In the genomic region with DNA sequence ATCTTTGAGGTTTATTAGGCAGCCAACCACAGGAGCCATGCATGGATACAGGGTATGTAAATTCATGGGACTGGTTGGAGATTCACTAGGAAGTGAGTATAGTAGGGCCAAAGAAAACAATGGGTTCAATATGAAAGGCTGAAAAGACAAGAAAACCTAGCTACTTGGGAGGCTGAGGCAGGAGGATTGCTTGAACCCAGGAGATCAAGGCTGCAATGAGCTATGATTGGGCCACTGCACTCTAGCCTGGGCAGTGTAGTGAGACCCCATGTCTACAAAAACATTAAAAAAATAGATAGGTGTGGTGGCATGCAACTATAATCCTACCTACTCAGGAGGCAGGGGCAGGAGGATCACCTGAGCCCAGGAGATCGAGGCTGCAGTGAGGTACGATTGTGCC, we compare ENCODE assay signal across 24 cellular contexts. TPM values are rescaled to one million over a fixed set of nuclear protein-coding genes. Genes with fewer than 3 reads are reported as not detected.
A peak's percentile ranks its signal among the peaks of the same experiment; 100 is the strongest.
DNase-seq lines count a peak whose midpoint lies in the region; ATAC-seq, FAIRE-seq and TF ChIP-seq lines count a peak whose summit lies in the region.
"Had no signal": no experiment of that assay in that cellular context is flagged by ENCODE, and none has a peak within 500 bp of the region (broad histone marks: within the 10 kb centered on the region; RNA-seq: fewer than 3 reads in every experiment).

No MANE protein-coding gene starts in this region.

- 39% methylated on average over 2 of the region's 2 CpGs for WGBS in K562 (ENCODE audit: insufficient coverage, low coverage, missing lambda C conversion rate)

- no peak for TF ChIP-seq CTCF in HEK293 (tag by site-specific recombination; IDR thresholded peaks at IDR 0.05)
- no peak for TF ChIP-seq CTCF in K562 (IDR thresholded peaks at IDR 0.05 in 2 of 3, conservative IDR thresholded peaks at IDR 0.05 in 1 of 3; ENCODE audit: insufficient read depth in 2 of 3, low read depth in 1 of 3, low read length in 3 of 3)

- POLR2A ChIA-PET in HEK293 (lab: Yijun Ruan, JAX) = interaction anchor here (1.0 to 3.7 kb wide), 2 partner anchors 11 to 14 kb away, joined by 3 to 33 read pairs; a partner anchor contains a TSS
- POLR2A ChIA-PET in K562 (lab: Yijun Ruan, JAX) = interaction anchor here (6.8 kb wide), 1 partner anchor 12 kb away, joined by 89 read pairs; a partner anchor contains a TSS

- no TSS peak for BruUV-seq in K562 (replicated peaks; lab: Mats Ljungman, UMichigan)

- DNase-seq in K562 (ENCODE audit: extremely low read depth in 1 of 4, low spot score in 3 of 4) (no peak), SK-N-DZ (ENCODE audit: low spot score) (no peak)
- DNase-seq: 8988T; ACHN; BE2C; C1 segment of cervical spinal cord; CD4-positive, alpha-beta memory T cell; CD4-positive, CD25-positive, alpha-beta regulatory T cell; CD8-positive, alpha-beta memory T cell; COR-L47; DMS 273 treated with DMSO at 0.1 percent for 48 hours; DMS153; DMS53; DMS79; DND-41; EL; GDM1 had no signal

- no peak overlapping the region for H3K27ac ChIP-seq in HEK293 (ENCODE audit: extremely low read depth, low read depth, low read length)
- no peak overlapping the region for H3K27ac ChIP-seq in K562 (ENCODE audit: extremely low read depth, low read depth, low read length)
- H3K27ac ChIP-seq: BLaER1 had no signal

- H3K4me2 ChIP-seq in K562 (ENCODE audit: insufficient read depth, low read length) = no peak overlapping the region
- H3K4me2 ChIP-seq: BLaER1 had no signal

- no peak for TF ChIP-seq RAD21 in K562 (CRISPR knock-in tag; conservative IDR thresholded peaks at IDR 0.05 in 1 of 2, IDR thresholded peaks at IDR 0.05 in 1 of 2)

- H3K4me1 ChIP-seq in HEK293 (ENCODE audit: control insufficient read depth, insufficient read depth, low read length) (peaks cover 3% of the 10 kb centered on the region; the same call in 1 of the 2 replicates), K562 (replicated peaks in 1 of 2; ENCODE audit: control insufficient read depth in 2 of 2, insufficient read depth in 2 of 2, low read length in 2 of 2) (peaks cover 0 to 4% of the 10 kb centered on the region in 2 experiments; a peak in 2 of 5 replicates)

- no peak overlapping the region for H3K9ac ChIP-seq in K562 (ENCODE audit: insufficient read depth in 1 of 2, low read depth in 2 of 2, low read length in 2 of 2)
- H3K9ac ChIP-seq: BLaER1 had no signal

- H3K9me1 ChIP-seq in K562 (ENCODE audit: control insufficient read depth, insufficient read depth, low read length) = no peaks in the 10 kb centered on the region

- H3K79me2 ChIP-seq in K562 (ENCODE audit: control insufficient read depth, insufficient read depth, low read length) = no peaks in the 10 kb centered on the region

- H2AFZ ChIP-seq in K562 (ENCODE audit: low read depth, low read length) = 0 out of 2 replicates have a peak overlapping the region, but pooled peaks have one; percentile 33

- no peak for ATAC-seq in K562
- no peak for ATAC-seq in HG02623 (IDR thresholded peaks at IDR 0.05; ENCODE audit: unreplicated experiment)
- ATAC-seq: GM12878 had no signal

- in situ Hi-C loops in K562 (cut with MboI) = no loop called here

- no peaks in the 10 kb centered on the region for H3K36me3 ChIP-seq in HEK293 (ENCODE audit: control insufficient read depth in 2 of 2, insufficient read depth in 1 of 2, low read length in 2 of 2)
- H3K36me3 ChIP-seq in K562 (ENCODE audit: control insufficient read depth, insufficient read depth, low read length) = no peaks in the 10 kb centered on the region
- H3K36me3 ChIP-seq: BE2C, BLaER1 had no signal

- TF ChIP-seq EP300 in K562 (IDR thresholded peaks at IDR 0.05; ENCODE audit: low read length) = no peak

- H3K9me3 ChIP-seq in HEK293 (ENCODE audit: control insufficient read depth, insufficient read depth, low read depth, low read length) (no peaks in the 10 kb centered on the region), K562 (replicated peaks; ENCODE audit: control insufficient read depth, insufficient read depth, low read depth, low read length) (no peaks in the 10 kb centered on the region)
- H3K9me3 ChIP-seq: BE2C, BLaER1 had no signal

- no peaks in the 10 kb centered on the region for H3K27me3 ChIP-seq in K562 (ENCODE audit: control insufficient read depth in 2 of 2, insufficient read depth in 2 of 2, low read length in 2 of 2)
- H3K27me3 ChIP-seq: BE2C, BLaER1 had no signal

- no peak for TF ChIP-seq POLR2A in K562 (conservative IDR thresholded peaks at IDR 0.05)

- intact Hi-C loops in K562 (cut with micrococcal nuclease) = no loop called here

- FAIRE-seq in K562 (lab: Jason Lieb, UNC) = no peak
- FAIRE-seq: A204.1, GM12878, GM12892, GM18507 had no signal

- H4K20me1 ChIP-seq in K562 (replicated peaks; ENCODE audit: control insufficient read depth, insufficient read depth, low read length) = no peaks in the 10 kb centered on the region
- H4K20me1 ChIP-seq: BLaER1 had no signal

- H3K4me3 ChIP-seq in HEK293 (ENCODE audit: low read depth, low read length) = no peak overlapping the region
- H3K4me3 ChIP-seq in K562 = no peak overlapping the region
- H3K4me3 ChIP-seq: BLaER1, GM12878 had no signal

- CTCF ChIA-PET in HEK293 (lab: Yijun Ruan, JAX) = interaction anchor here (0.7 to 1.0 kb wide), 3 partner anchors 42 to 190 kb away, joined by 3 to 4 read pairs (median 3); no protein-coding TSS in a partner anchor
- CTCF ChIA-PET in K562 (lab: Yijun Ruan, JAX; ENCODE audit: low intra/inter-chr PET ratio) = no interaction called here

RNA-seq across cellular contexts. Expression of a gene that starts 10.3 kb away (rescaled TPM):
- 143 and 394 TPM in 2 replicates for total RNA-seq in K562 (2011; cell fraction: chromatin; rRNA removed; ENCODE audit: low replicate concordance)
- total RNA-seq in K562 (2011; cell fraction: nucleolus; rRNA removed) = 510 and 601 TPM in 2 replicates
- total RNA-seq in K562 (2011; cell fraction: nucleoplasm; rRNA removed) = 377 and 409 TPM in 2 replicates
- 257 and 266 TPM in 2 replicates for total RNA-seq in K562 (2014; rRNA removed)
- total RNA-seq in K562 (2014; rRNA removed; fragmentation: Illumina TruSeq; extraction: Trizol) = 77.5 and 94.9 TPM in 2 replicates
- total RNA-seq in K562 (2015; rRNA removed; fragmentation: Illumina TruSeq; extraction: Trizol) = 113 and 122 TPM in 2 replicates
- total RNA-seq in K562 (2021) = 398 and 417 TPM in 2 replicates
- polyA plus RNA-seq in K562 (2011; rRNA removed) = 134 and 227 TPM in 2 replicates
- 233 and 332 TPM in 2 replicates for polyA plus RNA-seq in K562 (2011; cell fraction: cytosol; rRNA removed)
- 141 and 179 TPM in 2 replicates for polyA plus RNA-seq in K562 (2011; cell fraction: nucleus; rRNA removed)
- polyA plus RNA-seq in K562 (2012) = 221 and 421 TPM in 2 replicates
- polyA plus RNA-seq in K562 (2014; fragmentation: Illumina TruSeq; extraction: Trizol) = 250 and 336 TPM in 2 replicates
- polyA plus RNA-seq in K562 (2014; fragmentation: Nextera tagmentation; extraction: Ambion mirVana) = 10 to 100 TPM; 31.2 to 42.0 TPM
- polyA plus RNA-seq in K562 (2014; rRNA removed) = 169 and 256 TPM in 2 replicates
- 150 and 164 TPM in 2 replicates for polyA minus RNA-seq in K562 (2011; rRNA and poly(A)+ RNA removed)
- polyA minus RNA-seq in K562 (2011; cell fraction: cytosol; rRNA and poly(A)+ RNA removed) = 145 and 162 TPM in 2 replicates
- 58.6 and 64.8 TPM in 2 replicates for polyA minus RNA-seq in K562 (2011; cell fraction: nucleus; rRNA and poly(A)+ RNA removed)
- 66.6 and 78.1 TPM in 2 replicates for polyA plus RNA-seq in SK-N-DZ (2014; cell fraction: cytosol; rRNA removed)
- 30.3 and 33.5 TPM in 2 replicates for polyA plus RNA-seq in SK-N-DZ (2014; cell fraction: nucleus; rRNA removed)

RNA-seq across cellular contexts. Expression of a gene that starts 51.9 kb away (rescaled TPM):
- 19.6 and 27.0 TPM in 2 replicates for total RNA-seq in K562 (2011; cell fraction: chromatin; rRNA removed; ENCODE audit: low replicate concordance)
- total RNA-seq in K562 (2011; cell fraction: nucleolus; rRNA removed) = 40.3 and 42.5 TPM in 2 replicates
- total RNA-seq in K562 (2011; cell fraction: nucleoplasm; rRNA removed) = 31.1 and 45.0 TPM in 2 replicates
- 294 and 338 TPM in 2 replicates for total RNA-seq in K562 (2014; rRNA removed)
- 95.3 and 97.5 TPM in 2 replicates for total RNA-seq in K562 (2014; rRNA removed; fragmentation: Illumina TruSeq; extraction: Trizol)
- 131 and 143 TPM in 2 replicates for total RNA-seq in K562 (2015; rRNA removed; fragmentation: Illumina TruSeq; extraction: Trizol)
- 254 and 263 TPM in 2 replicates for total RNA-seq in K562 (2021)
- 136 and 171 TPM in 2 replicates for polyA plus RNA-seq in K562 (2011; rRNA removed)
- 201 and 310 TPM in 2 replicates for polyA plus RNA-seq in K562 (2011; cell fraction: cytosol; rRNA removed)
- polyA plus RNA-seq in K562 (2011; cell fraction: nucleus; rRNA removed) = 91.4 and 98.6 TPM in 2 replicates
- polyA plus RNA-seq in K562 (2012) = 190 and 267 TPM in 2 replicates
- polyA plus RNA-seq in K562 (2014; fragmentation: Illumina TruSeq; extraction: Trizol) = 118 and 172 TPM in 2 replicates
- polyA plus RNA-seq in K562 (2014; fragmentation: Nextera tagmentation; extraction: Ambion mirVana) = 10 to 100 TPM; 32.4 to 72.0 TPM
- 196 and 212 TPM in 2 replicates for polyA plus RNA-seq in K562 (2014; rRNA removed)
- polyA minus RNA-seq in K562 (2011; rRNA and poly(A)+ RNA removed) = 57.4 and 64.7 TPM in 2 replicates
- polyA minus RNA-seq in K562 (2011; cell fraction: cytosol; rRNA and poly(A)+ RNA removed) = 73.8 and 86.9 TPM in 2 replicates
- 14.7 and 22.1 TPM in 2 replicates for polyA minus RNA-seq in K562 (2011; cell fraction: nucleus; rRNA and poly(A)+ RNA removed)
- 56.7 and 71.7 TPM in 2 replicates for polyA plus RNA-seq in SK-N-DZ (2014; cell fraction: cytosol; rRNA removed)
- 38.9 and 43.7 TPM in 2 replicates for polyA plus RNA-seq in SK-N-DZ (2014; cell fraction: nucleus; rRNA removed)

RNA-seq across cellular contexts. Expression of a gene that starts 52.5 kb away (rescaled TPM):
- 149 and 335 TPM in 2 replicates for total RNA-seq in K562 (2011; cell fraction: chromatin; rRNA removed; ENCODE audit: low replicate concordance)
- total RNA-seq in K562 (2011; cell fraction: nucleolus; rRNA removed) = 167 and 175 TPM in 2 replicates
- 137 and 163 TPM in 2 replicates for total RNA-seq in K562 (2011; cell fraction: nucleoplasm; rRNA removed)
- total RNA-seq in K562 (2014; rRNA removed) (66.9 and 71.0 TPM in 2 replicates), K562 (2014; rRNA removed; fragmentation: Illumina TruSeq; extraction: Trizol) (18.0 and 21.6 TPM in 2 replicates), K562 (2015; rRNA removed; fragmentation: Illumina TruSeq; extraction: Trizol) (36.9 and 39.2 TPM in 2 replicates), K562 (2021) (79.2 and 82.7 TPM in 2 replicates)
- polyA plus RNA-seq in K562 (2011; rRNA removed) (42.8 and 60.4 TPM in 2 replicates), K562 (2014; fragmentation: Illumina TruSeq; extraction: Trizol) (34.8 and 63.9 TPM in 2 replicates), K562 (2014; fragmentation: Nextera tagmentation; extraction: Ambion mirVana) (1 to 10 TPM in 1 of 2 experiments, under 1 TPM in 1; 0.62 to 1.7 TPM), K562 (2014; rRNA removed) (81.4 and 83.7 TPM in 2 replicates)
- 74.0 and 145 TPM in 2 replicates for polyA plus RNA-seq in K562 (2011; cell fraction: cytosol; rRNA removed)
- polyA plus RNA-seq in K562 (2011; cell fraction: nucleus; rRNA removed) = 204 and 318 TPM in 2 replicates
- 52.1 and 70.7 TPM in 2 replicates for polyA plus RNA-seq in K562 (2012)
- 37.1 and 38.4 TPM in 2 replicates for polyA minus RNA-seq in K562 (2011; rRNA and poly(A)+ RNA removed)
- 49.1 and 68.4 TPM in 2 replicates for polyA minus RNA-seq in K562 (2011; cell fraction: cytosol; rRNA and poly(A)+ RNA removed)
- polyA minus RNA-seq in K562 (2011; cell fraction: nucleus; rRNA and poly(A)+ RNA removed) = 61.9 and 64.6 TPM in 2 replicates
- polyA plus RNA-seq in SK-N-DZ (2014; cell fraction: cytosol; rRNA removed) = 85.9 and 92.5 TPM in 2 replicates
- polyA plus RNA-seq in SK-N-DZ (2014; cell fraction: nucleus; rRNA removed) = 108 and 111 TPM in 2 replicates

RNA-seq across cellular contexts. Expression of a gene that starts 52.9 kb away (rescaled TPM):
- total RNA-seq in K562 (2011; cell fraction: chromatin; rRNA removed; ENCODE audit: low replicate concordance) = 36.3 and 57.4 TPM in 2 replicates
- total RNA-seq in K562 (2011; cell fraction: nucleolus; rRNA removed) = 33.4 and 35.1 TPM in 2 replicates
- 38.6 TPM in 2 replicates for total RNA-seq in K562 (2011; cell fraction: nucleoplasm; rRNA removed)
- total RNA-seq in K562 (2014; rRNA removed) = 8.2 and 11.3 TPM in 2 replicates
- 4.9 and 5.0 TPM in 2 replicates for total RNA-seq in K562 (2014; rRNA removed; fragmentation: Illumina TruSeq; extraction: Trizol)
- total RNA-seq in K562 (2015; rRNA removed; fragmentation: Illumina TruSeq; extraction: Trizol) = 7.3 and 7.6 TPM in 2 replicates
- total RNA-seq in K562 (2021) = 11.2 and 14.9 TPM in 2 replicates
- polyA plus RNA-seq in K562 (2011; rRNA removed) = 3.7 and 5.4 TPM in 2 replicates
- 4.9 and 11.1 TPM in 2 replicates for polyA plus RNA-seq in K562 (2011; cell fraction: cytosol; rRNA removed)
- 12.2 and 17.7 TPM in 2 replicates for polyA plus RNA-seq in K562 (2011; cell fraction: nucleus; rRNA removed)
- polyA plus RNA-seq in K562 (2012) = 14.0 and 18.1 TPM in 2 replicates
- 6.5 and 10.2 TPM in 2 replicates for polyA plus RNA-seq in K562 (2014; fragmentation: Illumina TruSeq; extraction: Trizol)
- polyA plus RNA-seq in K562 (2014; fragmentation: Nextera tagmentation; extraction: Ambion mirVana) = 1 to 10 TPM in 1 of 2 experiments, under 1 TPM in 1; 0.68 to 1.1 TPM
- 15.2 and 16.1 TPM in 2 replicates for polyA plus RNA-seq in K562 (2014; rRNA removed)
- polyA minus RNA-seq in K562 (2011; rRNA and poly(A)+ RNA removed) = 2.7 and 5.2 TPM in 2 replicates
- polyA minus RNA-seq in K562 (2011; cell fraction: cytosol; rRNA and poly(A)+ RNA removed) = 3.1 and 6.5 TPM in 2 replicates
- polyA minus RNA-seq in K562 (2011; cell fraction: nucleus; rRNA and poly(A)+ RNA removed) = 4.4 and 7.3 TPM in 2 replicates
- polyA plus RNA-seq in SK-N-DZ (2014; cell fraction: cytosol; rRNA removed) = 10.1 and 19.0 TPM in 2 replicates
- 8.9 and 12.5 TPM in 2 replicates for polyA plus RNA-seq in SK-N-DZ (2014; cell fraction: nucleus; rRNA removed)
